Comparison of ENCODE assay signal across 1 cellular context in the genomic region with DNA sequence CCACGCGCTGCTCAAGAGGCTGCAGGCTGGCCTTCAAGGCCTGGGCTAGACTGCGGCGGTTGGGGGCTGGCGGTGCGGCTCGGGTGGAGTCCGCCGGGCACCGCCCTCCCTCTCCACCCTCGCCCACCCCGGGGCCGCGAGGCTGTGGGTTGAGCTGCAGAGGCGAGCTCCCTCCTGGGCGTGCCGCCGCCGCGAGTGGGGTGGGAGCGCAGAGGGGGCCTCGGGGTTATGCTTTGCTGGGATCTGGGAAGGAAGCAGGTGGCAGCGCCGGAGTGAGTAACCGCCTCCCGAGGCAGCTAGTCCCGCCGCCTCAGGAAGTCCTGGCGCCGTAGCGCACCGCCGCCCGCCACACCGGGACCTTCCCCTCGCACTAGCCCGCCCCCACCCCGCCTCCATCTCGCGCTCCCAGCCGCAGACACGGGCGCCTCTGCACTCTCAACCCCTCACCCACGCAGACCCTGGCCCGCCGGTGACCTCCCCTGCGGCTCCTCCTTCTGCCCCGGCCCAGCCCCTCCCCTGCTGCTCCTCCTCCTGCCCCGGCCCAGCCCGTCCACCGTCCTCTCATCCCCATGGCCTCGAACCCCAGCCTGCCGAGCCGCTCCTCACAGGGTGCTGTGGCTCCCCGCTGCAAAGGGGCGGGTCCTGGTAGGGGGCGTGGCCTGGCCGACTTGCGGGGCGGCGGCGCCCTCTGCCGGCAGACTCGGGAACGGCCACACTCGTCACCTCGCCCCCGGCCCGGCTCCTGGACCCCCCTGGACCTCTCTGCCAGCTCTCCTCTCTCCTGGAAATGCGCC.
A peak's percentile ranks its signal among the peaks of the same experiment; 100 is the strongest.
TF ChIP-seq lines count a peak whose summit lies in the region.

No MANE protein-coding gene starts in this region.

TF ChIP-seq in HepG2, 621 proteins besides CTCF, POLR2A, EP300 and RAD21 (continued from another document and continues in another):
- TF ChIP-seq, protein P1, sequence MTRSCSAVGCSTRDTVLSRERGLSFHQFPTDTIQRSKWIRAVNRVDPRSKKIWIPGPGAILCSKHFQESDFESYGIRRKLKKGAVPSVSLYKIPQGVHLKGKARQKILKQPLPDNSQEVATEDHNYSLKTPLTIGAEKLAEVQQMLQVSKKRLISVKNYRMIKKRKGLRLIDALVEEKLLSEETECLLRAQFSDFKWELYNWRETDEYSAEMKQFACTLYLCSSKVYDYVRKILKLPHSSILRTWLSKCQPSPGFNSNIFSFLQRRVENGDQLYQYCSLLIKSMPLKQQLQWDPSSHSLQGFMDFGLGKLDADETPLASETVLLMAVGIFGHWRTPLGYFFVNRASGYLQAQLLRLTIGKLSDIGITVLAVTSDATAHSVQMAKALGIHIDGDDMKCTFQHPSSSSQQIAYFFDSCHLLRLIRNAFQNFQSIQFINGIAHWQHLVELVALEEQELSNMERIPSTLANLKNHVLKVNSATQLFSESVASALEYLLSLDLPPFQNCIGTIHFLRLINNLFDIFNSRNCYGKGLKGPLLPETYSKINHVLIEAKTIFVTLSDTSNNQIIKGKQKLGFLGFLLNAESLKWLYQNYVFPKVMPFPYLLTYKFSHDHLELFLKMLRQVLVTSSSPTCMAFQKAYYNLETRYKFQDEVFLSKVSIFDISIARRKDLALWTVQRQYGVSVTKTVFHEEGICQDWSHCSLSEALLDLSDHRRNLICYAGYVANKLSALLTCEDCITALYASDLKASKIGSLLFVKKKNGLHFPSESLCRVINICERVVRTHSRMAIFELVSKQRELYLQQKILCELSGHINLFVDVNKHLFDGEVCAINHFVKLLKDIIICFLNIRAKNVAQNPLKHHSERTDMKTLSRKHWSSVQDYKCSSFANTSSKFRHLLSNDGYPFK (CRISPR knock-in tag; IDR thresholded peaks at IDR 0.05; ENCODE audit: borderline replicate concordance), result 0 out of 2 replicates have a peak, but pooled peaks have one; percentile 15
- TF ChIP-seq ZNF782 (CRISPR knock-in tag; IDR thresholded peaks at IDR 0.05; ENCODE audit: borderline replicate concordance) (0 out of 2 replicates have a peak, but pooled peaks have one; percentile 12), ZNF547 (CRISPR knock-in tag; IDR thresholded peaks at IDR 0.05) (no peak), JUN (CRISPR knock-in tag; IDR thresholded peaks at IDR 0.05) (no peak), RXRB (CRISPR knock-in tag; IDR thresholded peaks at IDR 0.05; ENCODE audit: borderline replicate concordance) (no peak; the same call in 1 of the 2 replicates), REPIN1 (CRISPR knock-in tag; IDR thresholded peaks at IDR 0.05; ENCODE audit: borderline replicate concordance, low read depth) (peak; percentile 80), YEATS2 (CRISPR knock-in tag; IDR thresholded peaks at IDR 0.05; ENCODE audit: borderline replicate concordance) (no peak; the same call in 1 of the 2 replicates), ZNF883 (CRISPR knock-in tag; IDR thresholded peaks at IDR 0.05; ENCODE audit: not compliant biosample characterization) (peak; percentile 82), HNRNPUL1 (IDR thresholded peaks at IDR 0.05; ENCODE audit: low read depth, low read length) (no peak), RBM39 (IDR thresholded peaks at IDR 0.05; ENCODE audit: low read depth, low read length, poor library complexity, severe bottlenecking) (no peak), HES4 (CRISPR knock-in tag; IDR thresholded peaks at IDR 0.05; ENCODE audit: borderline replicate concordance) (0 out of 2 replicates have a peak, but pooled peaks have one; percentile 32), CBX5 (CRISPR knock-in tag; IDR thresholded peaks at IDR 0.05; ENCODE audit: borderline replicate concordance) (no peak), TBX2 (CRISPR knock-in tag; IDR thresholded peaks at IDR 0.05; ENCODE audit: borderline replicate concordance) (peak; percentile 74), CBFB (CRISPR knock-in tag; IDR thresholded peaks at IDR 0.05) (0 out of 2 replicates have a peak, but pooled peaks have one; percentile 48), KLF12 (CRISPR knock-in tag; IDR thresholded peaks at IDR 0.05; ENCODE audit: borderline replicate concordance) (peak; percentile 76; the same call in 1 of the 2 replicates), ZNF264 (CRISPR knock-in tag; IDR thresholded peaks at IDR 0.05) (no peak), MAZ (IDR thresholded peaks at IDR 0.05; ENCODE audit: borderline replicate concordance, low read depth, low read length) (no peak), MAZ (CRISPR knock-in tag; IDR thresholded peaks at IDR 0.05; ENCODE audit: low read depth) (peak; percentile 74), ZNF589 (CRISPR knock-in tag; conservative IDR thresholded peaks at IDR 0.05) (no peak), SOX5 (CRISPR knock-in tag; IDR thresholded peaks at IDR 0.05; ENCODE audit: borderline replicate concordance) (no peak), MTA1 (CRISPR knock-in tag; IDR thresholded peaks at IDR 0.05; ENCODE audit: borderline replicate concordance) (no peak; the same call in 1 of the 2 replicates), HOXD1 (CRISPR knock-in tag; IDR thresholded peaks at IDR 0.05) (peak; percentile 23; the same call in 1 of the 2 replicates), POLR2AphosphoS2 (IDR thresholded peaks at IDR 0.05; ENCODE audit: low read depth, low read length) (no peak), ZNF101 (CRISPR knock-in tag; IDR thresholded peaks at IDR 0.05; ENCODE audit: borderline replicate concordance, low read depth) (no peak), MXI1 (IDR thresholded peaks at IDR 0.05; ENCODE audit: borderline replicate concordance, low read depth, low read length) (peak; percentile 28; the same call in 1 of the 3 replicates), SMARCE1 (IDR thresholded peaks at IDR 0.05; ENCODE audit: borderline replicate concordance) (no peak), ZNF205 (CRISPR knock-in tag; IDR thresholded peaks at IDR 0.05) (no peak), ZNF556 (CRISPR knock-in tag; IDR thresholded peaks at IDR 0.05; ENCODE audit: borderline replicate concordance) (no peak), ZBTB38 (CRISPR knock-in tag; IDR thresholded peaks at IDR 0.05) (no peak), ZSCAN25 (CRISPR knock-in tag; IDR thresholded peaks at IDR 0.05) (peak; percentile 58; the same call in 1 of the 2 replicates), TEAD3 (CRISPR knock-in tag; optimal IDR thresholded peaks at IDR 0.05; ENCODE audit: borderline replicate concordance) (peak; percentile 37), LCORL (IDR thresholded peaks at IDR 0.05) (no peak), LCORL (CRISPR knock-in tag; IDR thresholded peaks at IDR 0.05) (peak; percentile 48; the same call in 1 of the 2 replicates), KLF16 (CRISPR knock-in tag; IDR thresholded peaks at IDR 0.05) (no peak; a peak in 1 of 4 replicates), KDM3A (CRISPR knock-in tag; IDR thresholded peaks at IDR 0.05; ENCODE audit: low read depth) (peak; percentile 37; the same call in 1 of the 2 replicates), FOXJ3 (CRISPR knock-in tag; IDR thresholded peaks at IDR 0.05; ENCODE audit: borderline replicate concordance) (no peak), TMF1 (CRISPR knock-in tag; IDR thresholded peaks at IDR 0.05; ENCODE audit: low read depth) (0 out of 2 replicates have a peak, but pooled peaks have one; percentile 71), ZNF282 (IDR thresholded peaks at IDR 0.05; ENCODE audit: partially characterized antibody) (no peak), FOXK1 (CRISPR knock-in tag; IDR thresholded peaks at IDR 0.05; ENCODE audit: borderline replicate concordance, low read depth) (0 out of 2 replicates have a peak, but pooled peaks have one; percentile 22), PPARG (CRISPR knock-in tag; conservative IDR thresholded peaks at IDR 0.05) (no peak), ZBTB7A (CRISPR knock-in tag; IDR thresholded peaks at IDR 0.05) (peak; percentile 89), ZSCAN31 (CRISPR knock-in tag; IDR thresholded peaks at IDR 0.05; ENCODE audit: low read depth) (peak; percentile 73; the same call in 1 of the 2 replicates)
- TF ChIP-seq, protein P2, sequence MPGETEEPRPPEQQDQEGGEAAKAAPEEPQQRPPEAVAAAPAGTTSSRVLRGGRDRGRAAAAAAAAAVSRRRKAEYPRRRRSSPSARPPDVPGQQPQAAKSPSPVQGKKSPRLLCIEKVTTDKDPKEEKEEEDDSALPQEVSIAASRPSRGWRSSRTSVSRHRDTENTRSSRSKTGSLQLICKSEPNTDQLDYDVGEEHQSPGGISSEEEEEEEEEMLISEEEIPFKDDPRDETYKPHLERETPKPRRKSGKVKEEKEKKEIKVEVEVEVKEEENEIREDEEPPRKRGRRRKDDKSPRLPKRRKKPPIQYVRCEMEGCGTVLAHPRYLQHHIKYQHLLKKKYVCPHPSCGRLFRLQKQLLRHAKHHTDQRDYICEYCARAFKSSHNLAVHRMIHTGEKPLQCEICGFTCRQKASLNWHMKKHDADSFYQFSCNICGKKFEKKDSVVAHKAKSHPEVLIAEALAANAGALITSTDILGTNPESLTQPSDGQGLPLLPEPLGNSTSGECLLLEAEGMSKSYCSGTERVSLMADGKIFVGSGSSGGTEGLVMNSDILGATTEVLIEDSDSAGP (CRISPR knock-in tag; IDR thresholded peaks at IDR 0.05; ENCODE audit: borderline replicate concordance), result peak; percentile 54; the same call in 1 of the 2 replicates
- TF ChIP-seq, protein P3, sequence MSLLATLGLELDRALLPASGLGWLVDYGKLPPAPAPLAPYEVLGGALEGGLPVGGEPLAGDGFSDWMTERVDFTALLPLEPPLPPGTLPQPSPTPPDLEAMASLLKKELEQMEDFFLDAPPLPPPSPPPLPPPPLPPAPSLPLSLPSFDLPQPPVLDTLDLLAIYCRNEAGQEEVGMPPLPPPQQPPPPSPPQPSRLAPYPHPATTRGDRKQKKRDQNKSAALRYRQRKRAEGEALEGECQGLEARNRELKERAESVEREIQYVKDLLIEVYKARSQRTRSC (CRISPR knock-in tag; IDR thresholded peaks at IDR 0.05; ENCODE audit: low read depth), result no peak
- TF ChIP-seq, protein P4, sequence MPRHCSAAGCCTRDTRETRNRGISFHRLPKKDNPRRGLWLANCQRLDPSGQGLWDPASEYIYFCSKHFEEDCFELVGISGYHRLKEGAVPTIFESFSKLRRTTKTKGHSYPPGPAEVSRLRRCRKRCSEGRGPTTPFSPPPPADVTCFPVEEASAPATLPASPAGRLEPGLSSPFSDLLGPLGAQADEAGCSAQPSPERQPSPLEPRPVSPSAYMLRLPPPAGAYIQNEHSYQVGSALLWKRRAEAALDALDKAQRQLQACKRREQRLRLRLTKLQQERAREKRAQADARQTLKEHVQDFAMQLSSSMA (CRISPR knock-in tag; IDR thresholded peaks at IDR 0.05), result peak; percentile 64; the same call in 1 of the 2 replicates
- TF ChIP-seq, protein P5, sequence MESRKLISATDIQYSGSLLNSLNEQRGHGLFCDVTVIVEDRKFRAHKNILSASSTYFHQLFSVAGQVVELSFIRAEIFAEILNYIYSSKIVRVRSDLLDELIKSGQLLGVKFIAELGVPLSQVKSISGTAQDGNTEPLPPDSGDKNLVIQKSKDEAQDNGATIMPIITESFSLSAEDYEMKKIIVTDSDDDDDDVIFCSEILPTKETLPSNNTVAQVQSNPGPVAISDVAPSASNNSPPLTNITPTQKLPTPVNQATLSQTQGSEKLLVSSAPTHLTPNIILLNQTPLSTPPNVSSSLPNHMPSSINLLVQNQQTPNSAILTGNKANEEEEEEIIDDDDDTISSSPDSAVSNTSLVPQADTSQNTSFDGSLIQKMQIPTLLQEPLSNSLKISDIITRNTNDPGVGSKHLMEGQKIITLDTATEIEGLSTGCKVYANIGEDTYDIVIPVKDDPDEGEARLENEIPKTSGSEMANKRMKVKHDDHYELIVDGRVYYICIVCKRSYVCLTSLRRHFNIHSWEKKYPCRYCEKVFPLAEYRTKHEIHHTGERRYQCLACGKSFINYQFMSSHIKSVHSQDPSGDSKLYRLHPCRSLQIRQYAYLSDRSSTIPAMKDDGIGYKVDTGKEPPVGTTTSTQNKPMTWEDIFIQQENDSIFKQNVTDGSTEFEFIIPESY (CRISPR knock-in tag; IDR thresholded peaks at IDR 0.05), result no peak
- TF ChIP-seq, protein P6, sequence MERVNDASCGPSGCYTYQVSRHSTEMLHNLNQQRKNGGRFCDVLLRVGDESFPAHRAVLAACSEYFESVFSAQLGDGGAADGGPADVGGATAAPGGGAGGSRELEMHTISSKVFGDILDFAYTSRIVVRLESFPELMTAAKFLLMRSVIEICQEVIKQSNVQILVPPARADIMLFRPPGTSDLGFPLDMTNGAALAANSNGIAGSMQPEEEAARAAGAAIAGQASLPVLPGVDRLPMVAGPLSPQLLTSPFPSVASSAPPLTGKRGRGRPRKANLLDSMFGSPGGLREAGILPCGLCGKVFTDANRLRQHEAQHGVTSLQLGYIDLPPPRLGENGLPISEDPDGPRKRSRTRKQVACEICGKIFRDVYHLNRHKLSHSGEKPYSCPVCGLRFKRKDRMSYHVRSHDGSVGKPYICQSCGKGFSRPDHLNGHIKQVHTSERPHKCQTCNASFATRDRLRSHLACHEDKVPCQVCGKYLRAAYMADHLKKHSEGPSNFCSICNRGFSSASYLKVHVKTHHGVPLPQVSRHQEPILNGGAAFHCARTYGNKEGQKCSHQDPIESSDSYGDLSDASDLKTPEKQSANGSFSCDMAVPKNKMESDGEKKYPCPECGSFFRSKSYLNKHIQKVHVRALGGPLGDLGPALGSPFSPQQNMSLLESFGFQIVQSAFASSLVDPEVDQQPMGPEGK (CRISPR knock-in tag; IDR thresholded peaks at IDR 0.05), result peak; percentile 85; the same call in 1 of the 2 replicates
- TF ChIP-seq, protein P7, sequence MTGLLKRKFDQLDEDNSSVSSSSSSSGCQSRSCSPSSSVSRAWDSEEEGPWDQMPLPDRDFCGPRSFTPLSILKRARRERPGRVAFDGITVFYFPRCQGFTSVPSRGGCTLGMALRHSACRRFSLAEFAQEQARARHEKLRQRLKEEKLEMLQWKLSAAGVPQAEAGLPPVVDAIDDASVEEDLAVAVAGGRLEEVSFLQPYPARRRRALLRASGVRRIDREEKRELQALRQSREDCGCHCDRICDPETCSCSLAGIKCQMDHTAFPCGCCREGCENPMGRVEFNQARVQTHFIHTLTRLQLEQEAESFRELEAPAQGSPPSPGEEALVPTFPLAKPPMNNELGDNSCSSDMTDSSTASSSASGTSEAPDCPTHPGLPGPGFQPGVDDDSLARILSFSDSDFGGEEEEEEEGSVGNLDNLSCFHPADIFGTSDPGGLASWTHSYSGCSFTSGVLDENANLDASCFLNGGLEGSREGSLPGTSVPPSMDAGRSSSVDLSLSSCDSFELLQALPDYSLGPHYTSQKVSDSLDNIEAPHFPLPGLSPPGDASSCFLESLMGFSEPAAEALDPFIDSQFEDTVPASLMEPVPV (CRISPR knock-in tag; IDR thresholded peaks at IDR 0.05), result peak; percentile 88
- TF ChIP-seq, protein P8, sequence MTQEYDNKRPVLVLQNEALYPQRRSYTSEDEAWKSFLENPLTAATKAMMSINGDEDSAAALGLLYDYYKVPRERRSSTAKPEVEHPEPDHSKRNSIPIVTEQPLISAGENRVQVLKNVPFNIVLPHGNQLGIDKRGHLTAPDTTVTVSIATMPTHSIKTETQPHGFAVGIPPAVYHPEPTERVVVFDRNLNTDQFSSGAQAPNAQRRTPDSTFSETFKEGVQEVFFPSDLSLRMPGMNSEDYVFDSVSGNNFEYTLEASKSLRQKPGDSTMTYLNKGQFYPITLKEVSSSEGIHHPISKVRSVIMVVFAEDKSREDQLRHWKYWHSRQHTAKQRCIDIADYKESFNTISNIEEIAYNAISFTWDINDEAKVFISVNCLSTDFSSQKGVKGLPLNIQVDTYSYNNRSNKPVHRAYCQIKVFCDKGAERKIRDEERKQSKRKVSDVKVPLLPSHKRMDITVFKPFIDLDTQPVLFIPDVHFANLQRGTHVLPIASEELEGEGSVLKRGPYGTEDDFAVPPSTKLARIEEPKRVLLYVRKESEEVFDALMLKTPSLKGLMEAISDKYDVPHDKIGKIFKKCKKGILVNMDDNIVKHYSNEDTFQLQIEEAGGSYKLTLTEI (CRISPR knock-in tag; conservative IDR thresholded peaks at IDR 0.05), result no peak
- TF ChIP-seq, protein P9, sequence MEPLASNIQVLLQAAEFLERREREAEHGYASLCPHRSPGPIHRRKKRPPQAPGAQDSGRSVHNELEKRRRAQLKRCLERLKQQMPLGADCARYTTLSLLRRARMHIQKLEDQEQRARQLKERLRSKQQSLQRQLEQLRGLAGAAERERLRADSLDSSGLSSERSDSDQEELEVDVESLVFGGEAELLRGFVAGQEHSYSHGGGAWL (CRISPR knock-in tag; IDR thresholded peaks at IDR 0.05), result no peak
